In the genomic region with DNA sequence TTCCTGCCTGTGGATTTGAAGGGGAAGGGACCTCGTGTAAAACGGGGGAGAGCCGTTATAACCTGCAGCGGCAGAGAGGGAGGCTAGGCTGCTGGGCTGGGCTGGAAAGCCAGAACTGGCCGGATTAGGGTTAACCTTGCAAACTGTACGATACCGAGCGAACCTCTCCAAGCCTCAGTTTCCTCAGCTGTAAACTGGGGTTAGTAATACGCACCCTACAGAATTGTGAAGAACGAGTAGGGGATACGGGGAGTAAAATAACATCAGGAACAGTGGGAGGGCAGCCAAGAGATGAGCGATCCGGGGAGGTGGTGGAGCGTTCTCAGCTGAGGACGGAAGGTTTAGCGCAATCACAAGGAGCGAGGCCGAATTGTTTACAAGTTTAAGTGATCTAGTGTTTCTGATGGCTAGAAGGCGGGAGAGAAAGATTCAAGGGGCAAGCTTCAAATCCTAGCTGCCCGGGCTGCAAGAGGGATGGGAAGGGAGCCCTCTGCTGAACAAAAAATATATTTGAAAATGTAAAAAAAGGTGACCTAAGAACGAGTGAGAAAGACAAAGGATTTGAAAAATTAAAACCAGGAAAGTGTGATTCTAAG, we compare ENCODE assay signal across 8 cellular contexts. TPM values are rescaled to one million over a fixed set of nuclear protein-coding genes. Genes with fewer than 3 reads are reported as not detected.
A peak's percentile ranks its signal among the peaks of the same experiment; 100 is the strongest.
DNase-seq lines count a peak whose midpoint lies in the region; FAIRE-seq and TF ChIP-seq lines count a peak whose summit lies in the region.

No MANE protein-coding gene starts in this region.

- peaks cover 3% of the 10 kb centered on the region for H3K9me3 Mint-ChIP-seq in mesothelial cell of epicardium

- no peaks in the 10 kb centered on the region for H3K36me3 Mint-ChIP-seq in mesothelial cell of epicardium

- peaks cover 63% of the 10 kb centered on the region for H3K27me3 Mint-ChIP-seq in mesothelial cell of epicardium (ENCODE audit: low read depth)

- H3K4me1 Mint-ChIP-seq in mesothelial cell of epicardium, result peaks cover 20% of the 10 kb centered on the region

- H3K36me3 ChIP-seq in thymus (ENCODE audit: control insufficient read depth, insufficient read depth), result no peaks in the 10 kb centered on the region

- peak; percentile 89 for FAIRE-seq in GM19239 (lab: Jason Lieb, UNC)

- H3K27ac ChIP-seq in thymus (ENCODE audit: low read depth), result no peak overlapping the region

- peaks cover 9% of the 10 kb centered on the region for H3K4me1 ChIP-seq in thymus (ENCODE audit: control insufficient read depth, insufficient read depth, low read length)

- H3K4me3 ChIP-seq in AG10803 (ENCODE audit: low read length) (peak overlapping the region; percentile 47), WI38 (ENCODE audit: low read depth, low read length) (peak overlapping the region; percentile 45), epithelial cell of esophagus (ENCODE audit: low read length) (peak overlapping the region; percentile 34), thymus (ENCODE audit: low read length) (peak overlapping the region; percentile 46)

- 2% methylated on average over 21 of the region's 21 CpGs for WGBS in thymus

- DNase-seq in AG10803 (ENCODE audit: low read depth) (peak; percentile 75), GM19239 (ENCODE audit: insufficient read length, low spot score) (peak; percentile 66), NCI-H2107 treated with DMSO at 0.1 percent for 48 hours (lab: John Stamatoyannopoulos, UW; ENCODE audit: unreplicated experiment) (peak; percentile 75), epithelial cell of esophagus (ENCODE audit: low read depth) (peak; percentile 70), mesothelial cell of epicardium (ENCODE audit: low spot score in 2 of 2, unreplicated experiment in 2 of 2) (peak in 1 of 2 experiments; percentile 40)
- DNase-seq in NK-92 treated with Interleukin-12 subunit alpha and Interleukin-12 subunit beta, amount 100 ng/mL, for 24 hours (lab: John Stamatoyannopoulos, UW), result no peak

- peak overlapping the region; percentile 65 for H3K4me3 Mint-ChIP-seq in mesothelial cell of epicardium

- peaks cover 54% of the 10 kb centered on the region for H3K27me3 ChIP-seq in thymus (ENCODE audit: control insufficient read depth, insufficient read depth)

- TF ChIP-seq CTCF in AG10803 (conservative IDR thresholded peaks at IDR 0.05; ENCODE audit: low read length) (peak; percentile 64), WI38 (IDR thresholded peaks at IDR 0.05; ENCODE audit: low read depth, low read length) (no peak), epithelial cell of esophagus (IDR thresholded peaks at IDR 0.05; ENCODE audit: insufficient read depth, low read depth, low read length, missing control alignments) (peak; percentile 54), mesothelial cell of epicardium (IDR thresholded peaks at IDR 0.05; ENCODE audit: unreplicated experiment) (no peak)

- no peak overlapping the region for H3K27ac Mint-ChIP-seq in mesothelial cell of epicardium

- no peaks in the 10 kb centered on the region for H3K9me3 ChIP-seq in thymus (ENCODE audit: control insufficient read depth)

RNA-seq across cellular contexts. Expression of a gene that starts 0.8 kb away (rescaled TPM):
- 0.20 to 0.51 TPM (median 0.27 TPM) in 3 replicates for total RNA-seq in mesothelial cell of epicardium
- 0.46 TPM for polyA plus RNA-seq in thymus

RNA-seq across cellular contexts. Expression of a gene that starts 38.5 kb away (rescaled TPM):
- total RNA-seq in mesothelial cell of epicardium, result 18.0 to 20.1 TPM (median 19.1 TPM) in 3 replicates
- 6.1 TPM for polyA plus RNA-seq in thymus

Comparison
In these comparisons a context has a peak if more than half of its experiments do, and no peak if none do; other contexts are left out.
1. CTCF ChIP-seq: peak in AG10803 (single experiment) and epithelial cell of esophagus (single experiment); none in WI38 (single experiment) and mesothelial cell of epicardium (single experiment).
2. Peak in every context shown above with its lines, with median percentiles within 50 percentile points of each other: H3K4me3 ChIP-seq.